Comparison of ENCODE assay signal across 16 cellular contexts in genomic region chr1:56437959-56438358, GRCh38.
DNase-seq lines count a peak whose midpoint lies in the region; ATAC-seq, FAIRE-seq and TF ChIP-seq lines count a peak whose summit lies in the region.
"Had no signal": no experiment of that assay in that cellular context is flagged by ENCODE, and none has a peak within 500 bp of the region (broad histone marks: within the 10 kb centered on the region; RNA-seq: fewer than 3 reads in every experiment).

No MANE protein-coding gene starts in this region.

- H3K27me3 ChIP-seq in foreskin keratinocyte: no peaks in the 10 kb centered on the region
- H3K27me3 ChIP-seq in psoas muscle (ENCODE audit: insufficient read depth in 3 of 3, low read length in 2 of 3): no peaks in the 10 kb centered on the region
- H3K27me3 ChIP-seq in upper lobe of left lung: no peaks in the 10 kb centered on the region
- H3K27me3 ChIP-seq: ovary had no signal

- ATAC-seq in foreskin keratinocyte (peak; percentile 63), psoas muscle (peak; percentile 75 to 94 (median 86)), HG03108 (IDR thresholded peaks at IDR 0.05; ENCODE audit: unreplicated experiment) (no peak), upper lobe of left lung (ENCODE audit: low FRiP score in 2 of 2) (no peak)
- ATAC-seq: activated CD8-positive, alpha-beta T cell treated with anti-CD3 and anti-CD28 coated beads, Interleukin-2, amount 10 ng/mL, durations not matched to agents 7 days and 5 days; activated T-helper 17 cell treated with anti-CD3 and anti-CD28 coated beads, Interleukin-2, amount 50 U/mL, for 72 hours had no signal

- FAIRE-seq in frontal cortex (lab: Jason Lieb, UNC): no peak

- no peak for TF ChIP-seq EP300 in upper lobe of left lung (IDR thresholded peaks at IDR 0.05)

- H3K9me3 ChIP-seq in psoas muscle: no peaks in the 10 kb centered on the region
- H3K9me3 ChIP-seq in upper lobe of left lung: no peaks in the 10 kb centered on the region
- H3K9me3 ChIP-seq: ovary had no signal

- intact Hi-C loops in psoas muscle (cut with DNase I): no loop called here

- H3K36me3 ChIP-seq in psoas muscle (ENCODE audit: insufficient read depth in 1 of 2, low read depth in 1 of 2) (no peaks in the 10 kb centered on the region), upper lobe of left lung (no peaks in the 10 kb centered on the region)
- H3K36me3 ChIP-seq: ovary had no signal

- TF ChIP-seq CTCF in foreskin keratinocyte (conservative IDR thresholded peaks at IDR 0.05): no peak
- no peak for TF ChIP-seq CTCF in psoas muscle (IDR thresholded peaks at IDR 0.05)
- no peak for TF ChIP-seq CTCF in upper lobe of left lung (IDR thresholded peaks at IDR 0.05)

- TF ChIP-seq POLR2A in upper lobe of left lung (IDR thresholded peaks at IDR 0.05): no peak

- DNase-seq in ELR (ENCODE audit: low read depth) (peak; percentile 40), SK-MEL-5 (ENCODE audit: low read depth, low spot score) (peak; percentile 37), foreskin keratinocyte (peak in 1 of 2 donors; percentile 15), psoas muscle (no peak), upper lobe of left lung (no peak), frontal cortex (ENCODE audit: low spot score in 2 of 2) (no peak)
- DNase-seq in stimulated activated CD4-positive, alpha-beta T cell treated with anti-CD3 and anti-CD28 coated beads, Interleukin-1b, Interleukin-23, amount 100 ng/mL, for 48 hours: no peak
- DNase-seq: activated CD8-positive, alpha-beta T cell treated with anti-CD3 and anti-CD28 coated beads, Interleukin-2, amount 10 ng/mL, durations not matched to agents 7 days and 5 days; DMS79; immature natural killer cell; NCI-H2107; ovary; stimulated activated CD4-positive, alpha-beta T cell treated with anti-CD3 and anti-CD28 coated beads, Interleukin-15, amount 100 ng/mL, for 24 hours had no signal

- no peak overlapping the region for H3K27ac ChIP-seq in foreskin keratinocyte
- H3K27ac ChIP-seq in psoas muscle: no peak overlapping the region
- no peak overlapping the region for H3K27ac ChIP-seq in upper lobe of left lung
- H3K27ac ChIP-seq: ovary, SK-N-MC had no signal

- no peak overlapping the region for H3K4me3 ChIP-seq in psoas muscle
- no peak overlapping the region for H3K4me3 ChIP-seq in upper lobe of left lung
- H3K4me3 ChIP-seq: ovary, SK-N-MC had no signal

- in situ Hi-C loops in SK-MEL-5 (cut with HindIII; ENCODE audit: low pct_unique_long_range_greater_than_20kb, low sequenced_read_pairs): no loop called here

- 0 to 33% (median 2%) methylated on average over 1 of the region's 1 CpG for WGBS in psoas muscle, 3 donors
- WGBS in upper lobe of left lung, 2 donors: 29 to 53% methylated on average over 1 of the region's 1 CpG

- H3K4me1 ChIP-seq in foreskin keratinocyte: no peaks in the 10 kb centered on the region
- peaks cover 11% of the 10 kb centered on the region for H3K4me1 ChIP-seq in psoas muscle
- H3K4me1 ChIP-seq in upper lobe of left lung: peaks cover 0 to 9% (median 5%) of the 10 kb centered on the region in 4 donors

Comparison
In these comparisons a context has a peak if more than half of its experiments do, and no peak if none do; other contexts are left out.
1. DNase-seq: peak in ELR (single experiment) and SK-MEL-5 (single experiment); none in psoas muscle (0 of 2), upper lobe of left lung (0 of 2), frontal cortex (0 of 2) and stimulated activated CD4-positive, alpha-beta T cell treated with anti-CD3 and anti-CD28 coated beads, Interleukin-1b, Interleukin-23, amount 100 ng/mL, for 48 hours (single experiment).
2. ATAC-seq: peak in foreskin keratinocyte (single experiment) and psoas muscle (4 of 4); none in HG03108 (single experiment) and upper lobe of left lung (0 of 2).